12 cellular contexts compared by ENCODE assay signal in genomic region chr2:95300391-95300938, GRCh38.
DNase-seq lines count a peak whose midpoint lies in the region; ATAC-seq, FAIRE-seq and TF ChIP-seq lines count a peak whose summit lies in the region.
"Had no signal": no experiment of that assay in that cellular context is flagged by ENCODE, and none has a peak within 500 bp of the region (broad histone marks: within the 10 kb centered on the region; RNA-seq: fewer than 3 reads in every experiment).

No MANE protein-coding gene starts in this region.

- DNase-seq in DMS153 treated with DMSO at 0.1 percent for 48 hours (lab: John Stamatoyannopoulos, UW; ENCODE audit: unreplicated experiment), result peak; percentile 59
- DNase-seq in LoVo (ENCODE audit: low spot score), result peak; percentile 2
- peak; percentile 3 for DNase-seq in RCC 7860 (ENCODE audit: low spot score)
- peak; percentile 52 for DNase-seq in medulla oblongata (ENCODE audit: extremely low spot score)
- DNase-seq in GM10266 (ENCODE audit: extremely low spot score), result no peak
- DNase-seq: mesenchymal stem cell; posterior cingulate gyrus; stimulated activated naive CD4-positive, alpha-beta T cell had no signal

- ATAC-seq in GM21515 (IDR thresholded peaks at IDR 0.05; ENCODE audit: unreplicated experiment) (no peak), HG03175 (IDR thresholded peaks at IDR 0.05; ENCODE audit: unreplicated experiment) (no peak), GM18502 (IDR thresholded peaks at IDR 0.05; ENCODE audit: poor library complexity, unreplicated experiment) (no peak)
- ATAC-seq: Right ventricle myocardium inferior had no signal

- FAIRE-seq in RCC 7860 (lab: Jason Lieb, UNC), result no peak

- no peak for TF ChIP-seq CTCF in GM10266 (IDR thresholded peaks at IDR 0.05; ENCODE audit: control insufficient read depth, insufficient read depth, low read depth, missing control alignments)
